1 cellular context compared by ENCODE assay signal in the genomic region with DNA sequence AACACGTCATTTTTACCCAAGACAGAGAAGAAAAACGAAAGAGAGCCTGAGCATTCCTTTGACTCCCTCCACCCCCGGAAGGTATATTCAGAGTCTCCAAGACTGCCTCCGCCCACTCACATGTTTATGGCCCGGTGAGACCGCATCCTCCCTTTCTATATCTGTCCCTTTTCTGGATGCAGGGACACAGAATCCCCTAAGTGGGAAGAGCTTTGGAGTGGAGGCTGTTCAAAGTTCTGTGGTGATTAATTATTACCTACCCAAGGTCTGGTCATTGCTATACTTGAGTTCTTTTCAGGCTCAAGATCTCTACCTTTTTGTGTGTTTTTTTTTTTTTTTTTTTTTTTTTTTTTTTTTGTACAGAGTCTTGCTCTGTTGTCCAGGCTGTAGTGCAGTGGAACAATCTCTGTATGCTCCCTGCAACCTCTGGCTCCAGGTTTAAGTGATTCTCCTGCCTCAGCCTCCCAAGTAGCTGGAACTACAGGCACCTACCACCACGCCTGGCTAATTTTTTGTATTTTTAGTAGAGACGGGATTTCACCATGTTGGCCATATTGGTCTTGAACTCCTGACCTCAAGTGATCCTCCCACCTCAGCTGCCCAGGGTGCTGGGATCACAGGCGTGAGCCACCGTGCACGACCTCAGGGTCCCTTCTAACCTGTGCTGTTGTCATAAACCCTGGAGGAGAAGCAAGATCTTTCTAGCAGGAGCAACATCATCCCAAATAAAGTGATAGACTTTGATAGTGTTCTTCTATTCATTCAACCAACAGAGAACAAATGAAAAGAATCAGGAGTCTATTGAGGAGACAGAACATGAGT.
TF ChIP-seq lines count a peak whose summit lies in the region.

No MANE protein-coding gene starts in this region.

TF ChIP-seq in HepG2, 621 proteins besides CTCF, POLR2A, EP300 and RAD21 (continued from another document):
- TF ChIP-seq, protein P1, sequence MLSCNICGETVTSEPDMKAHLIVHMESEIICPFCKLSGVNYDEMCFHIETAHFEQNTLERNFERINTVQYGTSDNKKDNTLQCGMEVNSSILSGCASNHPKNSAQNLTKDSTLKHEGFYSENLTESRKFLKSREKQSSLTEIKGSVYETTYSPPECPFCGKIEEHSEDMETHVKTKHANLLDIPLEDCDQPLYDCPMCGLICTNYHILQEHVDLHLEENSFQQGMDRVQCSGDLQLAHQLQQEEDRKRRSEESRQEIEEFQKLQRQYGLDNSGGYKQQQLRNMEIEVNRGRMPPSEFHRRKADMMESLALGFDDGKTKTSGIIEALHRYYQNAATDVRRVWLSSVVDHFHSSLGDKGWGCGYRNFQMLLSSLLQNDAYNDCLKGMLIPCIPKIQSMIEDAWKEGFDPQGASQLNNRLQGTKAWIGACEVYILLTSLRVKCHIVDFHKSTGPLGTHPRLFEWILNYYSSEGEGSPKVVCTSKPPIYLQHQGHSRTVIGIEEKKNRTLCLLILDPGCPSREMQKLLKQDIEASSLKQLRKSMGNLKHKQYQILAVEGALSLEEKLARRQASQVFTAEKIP (CRISPR knock-in tag; IDR thresholded peaks at IDR 0.05; ENCODE audit: borderline replicate concordance) = no peak
- TF ChIP-seq ZFP36L2 (CRISPR knock-in tag; IDR thresholded peaks at IDR 0.05) = no peak
- peak; percentile 48 for TF ChIP-seq HNF4A (CRISPR knock-in tag; IDR thresholded peaks at IDR 0.05)
- TF ChIP-seq TCF7L2 (IDR thresholded peaks at IDR 0.05; ENCODE audit: low read depth, low read length) = no peak
- TF ChIP-seq, protein P2, sequence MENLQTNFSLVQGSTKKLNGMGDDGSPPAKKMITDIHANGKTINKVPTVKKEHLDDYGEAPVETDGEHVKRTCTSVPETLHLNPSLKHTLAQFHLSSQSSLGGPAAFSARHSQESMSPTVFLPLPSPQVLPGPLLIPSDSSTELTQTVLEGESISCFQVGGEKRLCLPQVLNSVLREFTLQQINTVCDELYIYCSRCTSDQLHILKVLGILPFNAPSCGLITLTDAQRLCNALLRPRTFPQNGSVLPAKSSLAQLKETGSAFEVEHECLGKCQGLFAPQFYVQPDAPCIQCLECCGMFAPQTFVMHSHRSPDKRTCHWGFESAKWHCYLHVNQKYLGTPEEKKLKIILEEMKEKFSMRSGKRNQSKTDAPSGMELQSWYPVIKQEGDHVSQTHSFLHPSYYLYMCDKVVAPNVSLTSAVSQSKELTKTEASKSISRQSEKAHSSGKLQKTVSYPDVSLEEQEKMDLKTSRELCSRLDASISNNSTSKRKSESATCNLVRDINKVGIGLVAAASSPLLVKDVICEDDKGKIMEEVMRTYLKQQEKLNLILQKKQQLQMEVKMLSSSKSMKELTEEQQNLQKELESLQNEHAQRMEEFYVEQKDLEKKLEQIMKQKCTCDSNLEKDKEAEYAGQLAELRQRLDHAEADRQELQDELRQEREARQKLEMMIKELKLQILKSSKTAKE (CRISPR knock-in tag; IDR thresholded peaks at IDR 0.05; ENCODE audit: borderline replicate concordance) = no peak
- TF ChIP-seq, protein P3, sequence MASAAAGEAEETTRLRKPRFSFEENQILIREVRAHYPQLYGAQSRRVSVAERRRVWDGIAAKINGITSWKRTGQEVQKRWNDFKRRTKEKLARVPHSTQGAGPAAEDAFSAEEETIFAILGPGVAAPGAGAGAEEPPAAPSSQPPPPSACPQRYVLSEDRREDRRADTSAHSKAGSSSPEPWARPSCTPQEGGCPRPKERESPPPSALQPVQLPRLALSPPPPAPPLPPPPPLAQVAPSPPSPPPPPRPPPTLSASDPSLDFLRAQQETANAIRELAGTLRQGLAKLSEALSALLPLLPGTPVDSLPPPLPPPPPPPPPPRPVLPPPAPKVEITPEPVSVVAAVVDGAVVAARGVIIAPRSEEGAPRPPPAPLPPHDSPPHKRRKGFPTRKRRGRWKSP (CRISPR knock-in tag; IDR thresholded peaks at IDR 0.05) = no peak
- peak; percentile 65 for TF ChIP-seq POLR2AphosphoS5 (IDR thresholded peaks at IDR 0.05; ENCODE audit: low read depth, low read length)
- TF ChIP-seq NCOA5 (CRISPR knock-in tag; IDR thresholded peaks at IDR 0.05) = no peak
- 0 out of 2 replicates have a peak, but pooled peaks have one; percentile 1 for TF ChIP-seq KLF12 (CRISPR knock-in tag; IDR thresholded peaks at IDR 0.05; ENCODE audit: borderline replicate concordance)
- 0 out of 2 replicates have a peak, but pooled peaks have one; percentile 9 for TF ChIP-seq ZNF337 (CRISPR knock-in tag; IDR thresholded peaks at IDR 0.05; ENCODE audit: borderline replicate concordance, low read depth)
